In genomic region chr22:19178065-19178658, GRCh38 we compare ENCODE assay signal across 1 cellular context.
TF ChIP-seq lines count a peak whose summit lies in the region.

No MANE protein-coding gene starts in this region.

TF ChIP-seq in H1, 55 proteins besides CTCF, POLR2A, EP300 and RAD21:
- TF ChIP-seq EZH2 (IDR thresholded peaks at IDR 0.05; ENCODE audit: low read depth, low read length, severe bottlenecking) (no peak), PHF8 (conservative IDR thresholded peaks at IDR 0.05; ENCODE audit: low read depth, low read length) (peak; percentile 31; the same call in 1 of the 2 replicates), KDM4A (IDR thresholded peaks at IDR 0.05; ENCODE audit: low read depth, low read length, severe bottlenecking) (peak; percentile 24), POLR2AphosphoS5 (IDR thresholded peaks at IDR 0.05; ENCODE audit: low read depth, low read length) (peak; percentile 8; the same call in 1 of the 2 replicates), MAFK (IDR thresholded peaks at IDR 0.05; ENCODE audit: low read depth, low read length) (no peak), ATF3 (IDR thresholded peaks at IDR 0.05; ENCODE audit: insufficient read depth, low read depth, low read length) (no peak), RBBP5 (IDR thresholded peaks at IDR 0.05; ENCODE audit: borderline replicate concordance, low read depth, low read length) (0 out of 2 replicates have a peak, but pooled peaks have one; percentile 27), BACH1 (IDR thresholded peaks at IDR 0.05; ENCODE audit: low read length) (0 out of 2 replicates have a peak, but pooled peaks have one; percentile 30)
